Comparison of ENCODE assay signal across 22 cellular contexts in genomic region chr11:34860518-34860917, GRCh38. TPM values are rescaled to one million over a fixed set of nuclear protein-coding genes. Genes with fewer than 3 reads are reported as not detected.
DNase-seq lines count a peak whose midpoint lies in the region; ATAC-seq, FAIRE-seq and TF ChIP-seq lines count a peak whose summit lies in the region.
"Had no signal": no experiment of that assay in that cellular context is flagged by ENCODE, and none has a peak within 500 bp of the region (broad histone marks: within the 10 kb centered on the region; RNA-seq: fewer than 3 reads in every experiment).

No MANE protein-coding gene starts in this region.

- H3K9ac ChIP-seq in K562 (ENCODE audit: insufficient read depth in 1 of 2, low read depth in 2 of 2, low read length in 2 of 2): no peak overlapping the region

- no peak overlapping the region for H2AFZ ChIP-seq in K562 (ENCODE audit: low read depth, low read length)
- H2AFZ ChIP-seq: PC-9 had no signal

- H3K79me2 ChIP-seq in K562 (ENCODE audit: control insufficient read depth, insufficient read depth, low read length): no peaks in the 10 kb centered on the region

- BruUV-seq in K562 (replicated peaks; lab: Mats Ljungman, UMichigan): no TSS peak

- DNase-seq in HEK293T (ENCODE audit: extremely low spot score) (no peak), NCI-H146 treated with DMSO at 0.1 percent for 48 hours (lab: John Stamatoyannopoulos, UW; ENCODE audit: unreplicated experiment) (peak; percentile 63), K562 (ENCODE audit: extremely low read depth in 1 of 4, low spot score in 3 of 4) (no peak), gastrocnemius medialis (no peak), chondrocyte (ENCODE audit: low spot score) (no peak), DMS79 (lab: John Stamatoyannopoulos, UW) (no peak)
- no peak for DNase-seq in activated naive CD8-positive, alpha-beta T cell treated with anti-CD3 and anti-CD28 coated beads, Interleukin-2, amount 50 U/mL, for 24 hours
- DNase-seq: C1 segment of cervical spinal cord; CD8-positive, alpha-beta memory T cell; IMR-90; Kasumi-1; NCI-H1092; NCI-H1436 treated with DMSO at 0.1 percent for 48 hours; PC-9; SIG-M5; T-cell had no signal

- no peak for TF ChIP-seq CTCF in K562 (IDR thresholded peaks at IDR 0.05 in 2 of 3, conservative IDR thresholded peaks at IDR 0.05 in 1 of 3; ENCODE audit: insufficient read depth in 2 of 3, low read depth in 1 of 3, low read length in 3 of 3)
- TF ChIP-seq CTCF in gastrocnemius medialis (IDR thresholded peaks at IDR 0.05 in 4 of 5, conservative IDR thresholded peaks at IDR 0.05 in 1 of 5): no peak
- no peak for TF ChIP-seq CTCF in chondrocyte (IDR thresholded peaks at IDR 0.05)

- ATAC-seq in K562 (no peak), gastrocnemius medialis (peak; percentile 50 to 51), HG02678 (IDR thresholded peaks at IDR 0.05; ENCODE audit: unreplicated experiment) (no peak)
- no peak for ATAC-seq in activated naive CD8-positive, alpha-beta T cell treated with anti-CD3 and anti-CD28 coated beads, Interleukin-2, amount 50 U/mL, for 24 hours
- ATAC-seq: SK-N-SH treated with all-trans-retinoic acid at 6 μM for 48 hours, T-cell had no signal

- no peaks in the 10 kb centered on the region for H4K20me1 ChIP-seq in K562 (replicated peaks; ENCODE audit: control insufficient read depth, insufficient read depth, low read length)

- WGBS in K562 (ENCODE audit: insufficient coverage, low coverage, missing lambda C conversion rate): 62% methylated on average over 4 of the region's 4 CpGs

- TF ChIP-seq RAD21 in K562 (CRISPR knock-in tag; conservative IDR thresholded peaks at IDR 0.05 in 1 of 2, IDR thresholded peaks at IDR 0.05 in 1 of 2): no peak

- H3K4me3 Mint-ChIP-seq in activated naive CD8-positive, alpha-beta T cell treated with anti-CD3 and anti-CD28 coated beads, Interleukin-2, amount 50 U/mL, for 24 hours: no peak overlapping the region
- no peak overlapping the region for H3K4me3 Mint-ChIP-seq in chondrocyte (ENCODE audit: unreplicated experiment)
- H3K4me3 Mint-ChIP-seq: CD8-positive, alpha-beta memory T cell; T-cell had no signal

- no peaks in the 10 kb centered on the region for H3K9me1 ChIP-seq in K562 (ENCODE audit: control insufficient read depth, insufficient read depth, low read length)

- H3K9me3 ChIP-seq in K562 (replicated peaks; ENCODE audit: control insufficient read depth, insufficient read depth, low read depth, low read length): no peaks in the 10 kb centered on the region
- no peaks in the 10 kb centered on the region for H3K9me3 ChIP-seq in gastrocnemius medialis

- H3K36me3 ChIP-seq in K562 (ENCODE audit: control insufficient read depth, insufficient read depth, low read length): no peaks in the 10 kb centered on the region
- no peaks in the 10 kb centered on the region for H3K36me3 ChIP-seq in gastrocnemius medialis
- H3K36me3 ChIP-seq: MG63 had no signal

- H3K4me1 ChIP-seq in K562 (replicated peaks in 1 of 2; ENCODE audit: control insufficient read depth in 2 of 2, insufficient read depth in 2 of 2, low read length in 2 of 2) (no peaks in the 10 kb centered on the region; a peak in 1 of 5 replicates), gastrocnemius medialis (peaks cover 23 to 35% of the 10 kb centered on the region in 2 donors)

- CTCF ChIA-PET in HEK293T (lab: Yijun Ruan, JAX): interaction anchor here (0.6 kb wide), 1 partner anchor 37 kb away, joined by 3 read pairs; no protein-coding TSS in a partner anchor
- CTCF ChIA-PET in K562 (lab: Yijun Ruan, JAX; ENCODE audit: low intra/inter-chr PET ratio): no interaction called here

- H3K4me1 Mint-ChIP-seq in activated naive CD8-positive, alpha-beta T cell treated with anti-CD3 and anti-CD28 coated beads, Interleukin-2, amount 50 U/mL, for 24 hours: no peaks in the 10 kb centered on the region
- H3K4me1 Mint-ChIP-seq in chondrocyte (ENCODE audit: low read depth): no peaks in the 10 kb centered on the region
- H3K4me1 Mint-ChIP-seq: CD8-positive, alpha-beta memory T cell; T-cell had no signal

- POLR2A ChIA-PET in HEK293T (lab: Yijun Ruan, JAX): no interaction called here
- POLR2A ChIA-PET in K562 (lab: Yijun Ruan, JAX): no interaction called here

- TF ChIP-seq EP300 in K562 (IDR thresholded peaks at IDR 0.05; ENCODE audit: low read length): no peak

- no peak overlapping the region for H3K27ac Mint-ChIP-seq in activated naive CD8-positive, alpha-beta T cell treated with anti-CD3 and anti-CD28 coated beads, Interleukin-2, amount 50 U/mL, for 24 hours
- H3K27ac Mint-ChIP-seq in chondrocyte (ENCODE audit: unreplicated experiment): no peak overlapping the region
- H3K27ac Mint-ChIP-seq: T-cell had no signal

- H3K27me3 Mint-ChIP-seq in activated naive CD8-positive, alpha-beta T cell treated with anti-CD3 and anti-CD28 coated beads, Interleukin-2, amount 50 U/mL, for 24 hours: peaks cover 2% of the 10 kb centered on the region
- no peaks in the 10 kb centered on the region for H3K27me3 Mint-ChIP-seq in chondrocyte (ENCODE audit: low read depth)
- H3K27me3 Mint-ChIP-seq: T-cell had no signal

- FAIRE-seq in K562 (lab: Jason Lieb, UNC): no peak
- FAIRE-seq: H1 had no signal

- intact Hi-C loops in K562 (cut with micrococcal nuclease) (no loop called here), gastrocnemius medialis (cut with DNase I; ENCODE audit: low total_unique reads) (no loop called here)

- H3K4me2 ChIP-seq in K562 (ENCODE audit: insufficient read depth, low read length): no peak overlapping the region
- H3K4me2 ChIP-seq: PC-9 had no signal

- H3K4me3 ChIP-seq in K562 (no peak overlapping the region), gastrocnemius medialis (no peak overlapping the region)
- H3K4me3 ChIP-seq: MG63, PC-9 had no signal

- in situ Hi-C loops in K562 (cut with MboI): no loop called here
- in situ Hi-C loops in gastrocnemius medialis (cut with MboI; ENCODE audit: low sequenced_read_pairs in 4 of 4): no loop called here

- no peaks in the 10 kb centered on the region for H3K9me3 Mint-ChIP-seq in activated naive CD8-positive, alpha-beta T cell treated with anti-CD3 and anti-CD28 coated beads, Interleukin-2, amount 50 U/mL, for 24 hours
- no peaks in the 10 kb centered on the region for H3K9me3 Mint-ChIP-seq in chondrocyte (ENCODE audit: low read depth)
- H3K9me3 Mint-ChIP-seq: CD8-positive, alpha-beta memory T cell; T-cell had no signal

- TF ChIP-seq POLR2A in K562 (conservative IDR thresholded peaks at IDR 0.05) (no peak), gastrocnemius medialis (IDR thresholded peaks at IDR 0.05) (no peak)

- H3K27me3 ChIP-seq in K562 (ENCODE audit: control insufficient read depth in 2 of 2, insufficient read depth in 2 of 2, low read length in 2 of 2) (no peaks in the 10 kb centered on the region), gastrocnemius medialis (no peaks in the 10 kb centered on the region)
- H3K27me3 ChIP-seq: MG63 had no signal

- H3K27ac ChIP-seq in K562 (ENCODE audit: extremely low read depth, low read depth, low read length): no peak overlapping the region
- H3K27ac ChIP-seq in gastrocnemius medialis: peak overlapping the region; percentile 59 to 78 (median 65)
- H3K27ac ChIP-seq: HL-60, PC-9, RWPE1 had no signal

- H3K36me3 Mint-ChIP-seq in activated naive CD8-positive, alpha-beta T cell treated with anti-CD3 and anti-CD28 coated beads, Interleukin-2, amount 50 U/mL, for 24 hours (ENCODE audit: low read depth): no peaks in the 10 kb centered on the region
- H3K36me3 Mint-ChIP-seq in chondrocyte (ENCODE audit: low read depth): peaks cover 4% of the 10 kb centered on the region
- H3K36me3 Mint-ChIP-seq: CD8-positive, alpha-beta memory T cell had no signal

RNA-seq across cellular contexts. Expression of gene APIP, which starts 55.7 kb away (rescaled TPM):
- 4.8 and 13.9 TPM in 2 replicates for total RNA-seq in K562 (2011; cell fraction: chromatin; rRNA removed; ENCODE audit: low replicate concordance)
- 3.8 and 5.9 TPM in 2 replicates for total RNA-seq in K562 (2011; cell fraction: nucleolus; rRNA removed)
- 8.6 and 9.2 TPM in 2 replicates for total RNA-seq in K562 (2011; cell fraction: nucleoplasm; rRNA removed)
- total RNA-seq in K562 (2014; rRNA removed) (49.8 and 63.7 TPM in 2 replicates), K562 (2014; rRNA removed; fragmentation: Illumina TruSeq; extraction: Trizol) (91.4 and 96.8 TPM in 2 replicates), K562 (2015; rRNA removed; fragmentation: Illumina TruSeq; extraction: Trizol) (79.7 and 92.2 TPM in 2 replicates), K562 (2021) (63.8 and 67.4 TPM in 2 replicates), gastrocnemius medialis (10 to 100 TPM; 22.5 to 49.1 (median 31.5) TPM), chondrocyte (13.3 to 16.8 TPM (median 13.3 TPM) in 3 replicates)
- polyA plus RNA-seq in K562 (2011; rRNA removed) (49.5 and 65.7 TPM in 2 replicates), K562 (2014; fragmentation: Illumina TruSeq; extraction: Trizol) (66.0 and 76.7 TPM in 2 replicates), K562 (2014; fragmentation: Nextera tagmentation; extraction: Ambion mirVana) (100 to 1,000 TPM; 100 to 110 TPM), K562 (2014; rRNA removed) (80.3 and 82.8 TPM in 2 replicates)
- 15.0 and 31.1 TPM in 2 replicates for polyA plus RNA-seq in K562 (2011; cell fraction: cytosol; rRNA removed)
- polyA plus RNA-seq in K562 (2011; cell fraction: nucleus; rRNA removed): 15.0 and 26.2 TPM in 2 replicates
- polyA plus RNA-seq in K562 (2012): 53.1 and 71.4 TPM in 2 replicates
- 32.2 and 38.1 TPM in 2 replicates for polyA minus RNA-seq in K562 (2011; rRNA and poly(A)+ RNA removed)
- 21.0 and 22.5 TPM in 2 replicates for polyA minus RNA-seq in K562 (2011; cell fraction: cytosol; rRNA and poly(A)+ RNA removed)
- polyA minus RNA-seq in K562 (2011; cell fraction: nucleus; rRNA and poly(A)+ RNA removed): 4.8 and 8.4 TPM in 2 replicates

RNA-seq across cellular contexts. Expression of gene PDHX, which starts 55.9 kb away (rescaled TPM):
- 20.9 and 58.2 TPM in 2 replicates for total RNA-seq in K562 (2011; cell fraction: chromatin; rRNA removed; ENCODE audit: low replicate concordance)
- 10.5 and 13.6 TPM in 2 replicates for total RNA-seq in K562 (2011; cell fraction: nucleolus; rRNA removed)
- 13.7 and 14.1 TPM in 2 replicates for total RNA-seq in K562 (2011; cell fraction: nucleoplasm; rRNA removed)
- total RNA-seq in K562 (2014; rRNA removed) (23.7 and 28.4 TPM in 2 replicates), K562 (2014; rRNA removed; fragmentation: Illumina TruSeq; extraction: Trizol) (41.3 and 47.6 TPM in 2 replicates), K562 (2015; rRNA removed; fragmentation: Illumina TruSeq; extraction: Trizol) (38.5 and 38.9 TPM in 2 replicates), K562 (2021) (35.0 and 41.3 TPM in 2 replicates), gastrocnemius medialis (100 to 1,000 TPM in 1 of 4 donors, 10 to 100 TPM in 3; 77.7 to 101 (median 87.3) TPM), chondrocyte (28.5 to 39.7 TPM (median 38.8 TPM) in 3 replicates)
- polyA plus RNA-seq in K562 (2011; rRNA removed) (27.5 and 32.9 TPM in 2 replicates), K562 (2014; fragmentation: Illumina TruSeq; extraction: Trizol) (37.9 and 43.5 TPM in 2 replicates), K562 (2014; fragmentation: Nextera tagmentation; extraction: Ambion mirVana) (10 to 100 TPM; 20.8 to 31.2 TPM), K562 (2014; rRNA removed) (21.6 and 24.0 TPM in 2 replicates)
- 14.9 and 23.2 TPM in 2 replicates for polyA plus RNA-seq in K562 (2011; cell fraction: cytosol; rRNA removed)
- polyA plus RNA-seq in K562 (2011; cell fraction: nucleus; rRNA removed): 16.6 and 20.2 TPM in 2 replicates
- 25.6 and 31.6 TPM in 2 replicates for polyA plus RNA-seq in K562 (2012)
- polyA minus RNA-seq in K562 (2011; rRNA and poly(A)+ RNA removed): 54.1 and 64.9 TPM in 2 replicates
- 20.7 and 24.3 TPM in 2 replicates for polyA minus RNA-seq in K562 (2011; cell fraction: cytosol; rRNA and poly(A)+ RNA removed)
- 20.5 and 32.1 TPM in 2 replicates for polyA minus RNA-seq in K562 (2011; cell fraction: nucleus; rRNA and poly(A)+ RNA removed)

Comparison
In these comparisons a context has a peak if more than half of its experiments do, and no peak if none do; other contexts are left out.
1. ATAC-seq: peak in gastrocnemius medialis (2 of 2); none in K562 (single experiment), activated naive CD8-positive, alpha-beta T cell treated with anti-CD3 and anti-CD28 coated beads, Interleukin-2, amount 50 U/mL, for 24 hours (single experiment) and HG02678 (single experiment).